Comparison of ENCODE assay signal across 1 cellular context in the genomic region with DNA sequence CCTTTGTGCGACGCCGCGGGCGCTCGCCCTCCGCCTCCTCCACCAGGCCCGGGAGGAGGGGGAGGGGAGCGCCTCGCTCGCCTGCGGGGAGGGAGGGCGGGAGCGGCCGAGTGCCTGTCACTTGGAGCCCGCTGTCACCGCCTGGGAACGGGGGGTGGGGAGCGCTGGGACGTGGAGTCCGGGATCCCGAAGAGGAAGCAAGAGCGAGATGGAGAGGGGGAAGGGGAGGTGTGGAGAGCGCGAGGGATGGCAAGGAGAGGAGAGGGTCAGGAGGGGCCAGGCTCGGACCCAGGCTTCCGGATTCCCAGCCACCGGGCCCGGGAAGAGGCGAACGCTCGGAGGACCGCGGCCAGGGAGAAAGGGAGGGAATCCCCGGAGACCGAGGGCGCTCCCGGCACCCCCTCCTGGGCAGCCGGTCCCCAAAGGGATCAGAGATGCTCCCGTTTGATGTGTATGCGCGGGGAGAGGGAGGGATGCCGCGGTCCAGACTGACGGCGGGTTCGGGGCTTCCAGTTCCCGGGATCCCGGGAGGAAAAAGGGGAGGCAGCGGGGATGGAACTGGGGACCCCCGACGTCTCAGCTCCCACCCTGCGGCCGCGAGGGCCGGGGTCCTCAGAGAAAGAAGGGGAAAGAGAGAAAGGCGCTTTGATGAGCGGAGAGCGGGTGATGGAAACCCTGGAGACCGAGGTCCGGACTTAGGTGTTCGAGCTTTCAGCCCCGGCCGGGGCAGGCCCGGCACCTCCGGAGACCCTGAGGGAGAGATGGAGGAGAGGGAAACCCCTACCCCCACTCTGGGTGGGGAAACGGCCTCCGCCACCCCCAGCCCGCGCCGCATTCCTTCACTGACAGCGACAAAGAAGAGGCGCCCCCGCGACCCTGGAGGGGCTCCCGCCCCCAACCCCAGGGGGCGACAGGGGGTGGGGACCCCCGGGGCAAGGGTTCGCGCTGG.
TF ChIP-seq lines count a peak whose summit lies in the region.

No MANE protein-coding gene starts in this region.

TF ChIP-seq in HCT116, 20 proteins besides CTCF, POLR2A, EP300 and RAD21 (continued from another document):
- TF ChIP-seq, protein P1, sequence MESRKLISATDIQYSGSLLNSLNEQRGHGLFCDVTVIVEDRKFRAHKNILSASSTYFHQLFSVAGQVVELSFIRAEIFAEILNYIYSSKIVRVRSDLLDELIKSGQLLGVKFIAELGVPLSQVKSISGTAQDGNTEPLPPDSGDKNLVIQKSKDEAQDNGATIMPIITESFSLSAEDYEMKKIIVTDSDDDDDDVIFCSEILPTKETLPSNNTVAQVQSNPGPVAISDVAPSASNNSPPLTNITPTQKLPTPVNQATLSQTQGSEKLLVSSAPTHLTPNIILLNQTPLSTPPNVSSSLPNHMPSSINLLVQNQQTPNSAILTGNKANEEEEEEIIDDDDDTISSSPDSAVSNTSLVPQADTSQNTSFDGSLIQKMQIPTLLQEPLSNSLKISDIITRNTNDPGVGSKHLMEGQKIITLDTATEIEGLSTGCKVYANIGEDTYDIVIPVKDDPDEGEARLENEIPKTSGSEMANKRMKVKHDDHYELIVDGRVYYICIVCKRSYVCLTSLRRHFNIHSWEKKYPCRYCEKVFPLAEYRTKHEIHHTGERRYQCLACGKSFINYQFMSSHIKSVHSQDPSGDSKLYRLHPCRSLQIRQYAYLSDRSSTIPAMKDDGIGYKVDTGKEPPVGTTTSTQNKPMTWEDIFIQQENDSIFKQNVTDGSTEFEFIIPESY (IDR thresholded peaks at IDR 0.05; ENCODE audit: extremely low read depth, insufficient replicate concordance, low read length): no peak
- TF ChIP-seq SIN3A (IDR thresholded peaks at IDR 0.05; ENCODE audit: low read depth): no peak
- TF ChIP-seq YY1 (IDR thresholded peaks at IDR 0.05; ENCODE audit: extremely low read depth, insufficient replicate concordance, low read depth, low read length): no peak
- no peak for TF ChIP-seq ATF3 (IDR thresholded peaks at IDR 0.05)
- no peak for TF ChIP-seq REST (IDR thresholded peaks at IDR 0.05; ENCODE audit: low read depth)
- no peak for TF ChIP-seq CBX3 (IDR thresholded peaks at IDR 0.05; ENCODE audit: low read depth)
- no peak for TF ChIP-seq ZFX (IDR thresholded peaks at IDR 0.05)
